ENCODE assay signal across 9 cellular contexts in the genomic region with DNA sequence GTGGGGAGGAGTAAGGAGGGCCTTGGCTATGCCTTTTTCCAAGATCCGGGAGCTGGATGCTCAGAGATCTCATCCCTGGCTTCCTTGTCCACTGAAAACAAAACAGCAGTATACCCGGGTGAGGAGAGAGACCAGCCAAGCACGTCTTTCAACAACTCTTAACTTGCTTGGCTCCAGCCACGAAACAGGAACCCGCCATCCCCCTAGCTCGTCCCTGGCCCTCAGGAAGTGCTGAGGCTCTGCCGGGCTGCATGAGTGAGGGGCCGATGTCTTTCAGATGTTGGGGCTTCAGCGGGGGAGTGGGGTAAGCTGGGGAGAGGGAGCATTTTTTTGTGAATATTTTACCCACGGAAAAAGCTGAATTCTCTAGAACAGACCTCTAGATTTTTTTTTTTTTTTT.
A peak's percentile ranks its signal among the peaks of the same experiment; 100 is the strongest.
DNase-seq lines count a peak whose midpoint lies in the region; ATAC-seq and TF ChIP-seq lines count a peak whose summit lies in the region.
"Had no signal": no experiment of that assay in that cellular context is flagged by ENCODE, and none has a peak within 500 bp of the region (broad histone marks: within the 10 kb centered on the region; RNA-seq: fewer than 3 reads in every experiment).

No MANE protein-coding gene starts in this region.

- peak overlapping the region; percentile 31 for H3K9ac ChIP-seq in skeletal muscle satellite cell (ENCODE audit: low read depth, low read length)

- H3K9me3 ChIP-seq in SJSA1 (replicated peaks): no peaks in the 10 kb centered on the region
- no peaks in the 10 kb centered on the region for H3K9me3 ChIP-seq in cardiac muscle cell (ENCODE audit: low read depth)
- no peaks in the 10 kb centered on the region for H3K9me3 ChIP-seq in skeletal muscle satellite cell (replicated peaks; ENCODE audit: low read length)

- H3K4me3 ChIP-seq in SJSA1 (no peak overlapping the region), cardiac muscle cell (no peak overlapping the region), skeletal muscle satellite cell (ENCODE audit: low read length) (no peak overlapping the region)

- TF ChIP-seq CTCF in cardiac muscle cell (IDR thresholded peaks at IDR 0.05; ENCODE audit: low read depth, low read length): no peak

- DNase-seq in EL (peak; percentile 51), SJSA1 (ENCODE audit: low read depth in 1 of 2, low spot score in 2 of 2) (peak in 1 of 2 experiments; percentile 71), cardiac muscle cell (ENCODE audit: low read depth in 1 of 2, low spot score in 1 of 2) (peak; percentile 54 to 91)
- no peak for DNase-seq in activated CD8-positive, alpha-beta memory T cell treated with anti-CD3 and anti-CD28 coated beads, Interleukin-2, amount 50 U/mL, for 4 hours
- DNase-seq: activated CD4-positive, alpha-beta T cell treated with anti-CD3 and anti-CD28 coated beads for 4 hours had no signal

- peak overlapping the region; percentile 53 for H3K4me2 ChIP-seq in skeletal muscle satellite cell (ENCODE audit: low read length)

- H3K4me1 ChIP-seq in SJSA1 (replicated peaks) (peaks cover 67% of the 10 kb centered on the region), cardiac muscle cell (ENCODE audit: low read depth) (peaks cover 67% of the 10 kb centered on the region), skeletal muscle satellite cell (ENCODE audit: control insufficient read depth, insufficient read depth, low read length) (peaks cover 29% of the 10 kb centered on the region)

- H3K36me3 ChIP-seq in SJSA1: no peaks in the 10 kb centered on the region
- H3K36me3 ChIP-seq in cardiac muscle cell: no peaks in the 10 kb centered on the region
- H3K36me3 ChIP-seq in skeletal muscle satellite cell (ENCODE audit: insufficient read depth, low read length): no peaks in the 10 kb centered on the region

- H3K27ac ChIP-seq in SJSA1 (peak overlapping the region; percentile 77), cardiac muscle cell (peak overlapping the region; percentile 61)

- H3K27me3 ChIP-seq in SJSA1 (replicated peaks) (no peaks in the 10 kb centered on the region), cardiac muscle cell (no peaks in the 10 kb centered on the region), skeletal muscle satellite cell (ENCODE audit: control insufficient read depth, insufficient read depth, low read length) (no peaks in the 10 kb centered on the region)

- no peak for ATAC-seq in HG03457 (IDR thresholded peaks at IDR 0.05; ENCODE audit: unreplicated experiment)
- no peak for ATAC-seq in GM18517 (IDR thresholded peaks at IDR 0.05; ENCODE audit: unreplicated experiment)
- no peak for ATAC-seq in GM21723 (IDR thresholded peaks at IDR 0.05; ENCODE audit: unreplicated experiment)
